8 cellular contexts compared by ENCODE assay signal in the genomic region with DNA sequence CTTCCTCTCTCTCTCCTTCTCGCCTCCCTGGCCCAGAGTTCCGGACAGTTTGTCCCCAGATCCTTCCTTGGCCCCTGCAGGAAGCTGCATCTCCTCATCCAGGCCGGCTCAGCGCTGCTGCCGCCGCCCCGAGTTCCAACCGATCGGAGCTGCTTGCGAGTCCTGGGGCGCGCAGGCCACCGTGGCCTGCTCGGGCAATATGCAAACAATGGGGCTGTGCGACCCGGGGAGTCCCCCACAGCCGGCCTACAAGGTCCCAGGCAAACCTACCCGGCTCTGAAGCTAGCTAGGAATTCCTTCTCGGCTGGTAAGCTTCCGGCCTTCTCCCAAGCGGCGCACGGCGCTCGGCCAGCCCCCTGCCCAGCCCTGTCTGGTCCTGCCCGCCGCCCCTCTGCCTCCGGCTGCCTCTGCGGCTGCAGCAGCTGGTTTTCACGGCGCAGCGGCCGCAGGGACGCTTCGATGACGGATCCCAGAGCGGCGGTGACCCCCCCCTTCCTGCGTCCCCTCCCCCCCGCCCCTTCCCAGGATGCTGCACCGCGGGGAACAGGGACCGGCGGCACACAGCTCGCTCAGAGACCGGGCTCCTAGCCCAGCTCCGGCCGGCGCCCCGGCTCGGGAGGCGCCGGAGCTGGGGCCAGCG. TPM values are rescaled to one million over a fixed set of nuclear protein-coding genes. Genes with fewer than 3 reads are reported as not detected.
DNase-seq lines count a peak whose midpoint lies in the region; ATAC-seq and TF ChIP-seq lines count a peak whose summit lies in the region.

No MANE protein-coding gene starts in this region.

- peaks cover 22% of the 10 kb centered on the region for H3K4me1 Mint-ChIP-seq in activated T-helper 17 cell treated with anti-CD3 and anti-CD28 coated beads, Interleukin-2, amount 50 U/mL, for 72 hours

- DNase-seq in activated CD4-positive, alpha-beta T cell treated with anti-CD3 and anti-CD28 coated beads for 48 hours: peak; percentile 16
- DNase-seq in activated CD4-positive, alpha-beta T cell treated with anti-CD3 and anti-CD28 coated beads, Interleukin-2, amount 50 U/mL, for 4 hours: no peak
- DNase-seq in glomerular visceral epithelial cell (ENCODE audit: extremely low spot score) (peak; percentile 38), osteoblast (ENCODE audit: insufficient read length, low spot score, missing footprints) (no peak), left lobe of liver (ENCODE audit: low spot score) (no peak), inferior parietal cortex (ENCODE audit: extremely low spot score) (no peak)

- H3K4me2 ChIP-seq in osteoblast (ENCODE audit: insufficient read depth, low read length): peak overlapping the region; percentile 84

- no peaks in the 10 kb centered on the region for H3K9me3 Mint-ChIP-seq in activated T-helper 17 cell treated with anti-CD3 and anti-CD28 coated beads, Interleukin-2, amount 50 U/mL, for 72 hours

- no peak for TF ChIP-seq CTCF in osteoblast (IDR thresholded peaks at IDR 0.05; ENCODE audit: extremely low read depth, low read depth, low read length)

- H3K27ac Mint-ChIP-seq in activated T-helper 17 cell treated with anti-CD3 and anti-CD28 coated beads, Interleukin-2, amount 50 U/mL, for 72 hours: peak overlapping the region; percentile 100

- H3K4me3 ChIP-seq in HUES6 (ENCODE audit: low read depth, low read length) (peak overlapping the region; percentile 86), osteoblast (ENCODE audit: insufficient read depth, low read length) (peak overlapping the region; percentile 79)

- H4K20me1 ChIP-seq in osteoblast (ENCODE audit: insufficient read depth, low read length): peaks cover 20% of the 10 kb centered on the region

- H3K4me1 ChIP-seq in HUES6 (ENCODE audit: control insufficient read depth, insufficient read depth, low read length) (peaks cover 45% of the 10 kb centered on the region), osteoblast (ENCODE audit: insufficient read depth, low read length) (peaks cover 18% of the 10 kb centered on the region)

- peak overlapping the region; percentile 93 for H3K9ac ChIP-seq in HUES6 (ENCODE audit: low read length)

- H3K79me2 ChIP-seq in osteoblast (ENCODE audit: insufficient read depth, low read length): peaks cover 16% of the 10 kb centered on the region

- no peak for ATAC-seq in activated T-helper 17 cell treated with anti-CD3 and anti-CD28 coated beads, Interleukin-2, amount 50 U/mL, for 72 hours (replicated peaks)
- ATAC-seq in left lobe of liver: no peak

- H3K27me3 ChIP-seq in HUES6 (ENCODE audit: control insufficient read depth, insufficient read depth, low read length): peaks cover 7% of the 10 kb centered on the region; the same call in 1 of the 2 replicates
- H3K27me3 ChIP-seq in osteoblast (ENCODE audit: insufficient read depth, low read length): peaks cover 11% of the 10 kb centered on the region

- H3K36me3 Mint-ChIP-seq in activated T-helper 17 cell treated with anti-CD3 and anti-CD28 coated beads, Interleukin-2, amount 50 U/mL, for 72 hours (ENCODE audit: low read depth): peaks cover 57% of the 10 kb centered on the region

- H3K27ac ChIP-seq in HUES6 (ENCODE audit: low read depth, low read length) (peak overlapping the region; percentile 72; the same call in 1 of the 2 replicates), osteoblast (ENCODE audit: low read depth, low read length) (peak overlapping the region; percentile 84)

- H3K36me3 ChIP-seq in HUES6 (ENCODE audit: control insufficient read depth, insufficient read depth, low read length): peaks cover 19% of the 10 kb centered on the region
- peaks cover 13% of the 10 kb centered on the region for H3K36me3 ChIP-seq in osteoblast (ENCODE audit: insufficient read depth, low read length)

- no peaks in the 10 kb centered on the region for H3K9me3 ChIP-seq in HUES6 (ENCODE audit: control insufficient read depth, insufficient read depth, low read depth, low read length)
- H3K9me3 ChIP-seq in osteoblast (ENCODE audit: low read depth, low read length): no peaks in the 10 kb centered on the region

- no peaks in the 10 kb centered on the region for H3K27me3 Mint-ChIP-seq in activated T-helper 17 cell treated with anti-CD3 and anti-CD28 coated beads, Interleukin-2, amount 50 U/mL, for 72 hours

- no peak overlapping the region for H2AFZ ChIP-seq in osteoblast (ENCODE audit: low read length)

- H3K4me3 Mint-ChIP-seq in activated T-helper 17 cell treated with anti-CD3 and anti-CD28 coated beads, Interleukin-2, amount 50 U/mL, for 72 hours: peak overlapping the region; percentile 87

RNA-seq across cellular contexts. Expression of a gene that starts 59.4 kb away (rescaled TPM):
- 100 to 1,000 TPM in 1 of 2 donors, 10 to 100 TPM in 1; 49.9 to 199 TPM for total RNA-seq in activated T-helper 17 cell treated with anti-CD3 and anti-CD28 coated beads, Interleukin-2, amount 50 U/mL, for 72 hours
- total RNA-seq in osteoblast (57.2 and 62.2 TPM in 2 replicates), left lobe of liver (139 TPM)

Comparison
In these comparisons a context has a peak if more than half of its experiments do, and no peak if none do; other contexts are left out.
1. DNase-seq: peak in activated CD4-positive, alpha-beta T cell treated with anti-CD3 and anti-CD28 coated beads for 48 hours (single experiment) and glomerular visceral epithelial cell (single experiment); none in activated CD4-positive, alpha-beta T cell treated with anti-CD3 and anti-CD28 coated beads, Interleukin-2, amount 50 U/mL, for 4 hours (0 of 2), osteoblast (single experiment), left lobe of liver (single experiment) and inferior parietal cortex (single experiment).